Comparison of ENCODE assay signal across 5 cellular contexts in the genomic region with DNA sequence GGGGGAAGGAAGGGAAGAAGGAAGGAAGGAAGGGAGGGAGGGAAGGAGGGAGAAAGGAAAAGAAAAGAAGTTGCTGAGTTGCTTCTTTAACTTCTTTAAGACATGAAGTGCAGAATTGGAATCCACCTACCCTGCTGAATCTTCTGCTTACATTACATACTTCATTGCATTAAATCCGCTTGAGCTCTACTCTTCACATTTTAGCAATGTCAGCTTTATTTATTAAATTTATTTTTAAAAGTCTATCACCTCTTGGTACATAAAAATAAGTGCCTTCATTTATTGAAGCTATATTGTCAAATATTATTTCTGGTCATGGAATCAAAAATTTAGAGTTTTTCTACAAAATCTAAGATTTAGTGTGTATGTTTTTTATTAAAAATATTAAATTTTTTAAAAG.
"Had no signal": no experiment of that assay in that cellular context is flagged by ENCODE, and none has a peak within 500 bp of the region (broad histone marks: within the 10 kb centered on the region; RNA-seq: fewer than 3 reads in every experiment).

No MANE protein-coding gene starts in this region.

- ATAC-seq: GM23338 had no signal

- DNase-seq: H9, HCEC 1CT, KG1 had no signal

- H3K4me3 ChIP-seq: GM23338 had no signal

- H3K27ac ChIP-seq: HL-60 had no signal

- H2AFZ ChIP-seq: GM23338 had no signal

- H3K4me2 ChIP-seq: GM23338 had no signal
